ENCODE assay signal across 15 cellular contexts in the genomic region with DNA sequence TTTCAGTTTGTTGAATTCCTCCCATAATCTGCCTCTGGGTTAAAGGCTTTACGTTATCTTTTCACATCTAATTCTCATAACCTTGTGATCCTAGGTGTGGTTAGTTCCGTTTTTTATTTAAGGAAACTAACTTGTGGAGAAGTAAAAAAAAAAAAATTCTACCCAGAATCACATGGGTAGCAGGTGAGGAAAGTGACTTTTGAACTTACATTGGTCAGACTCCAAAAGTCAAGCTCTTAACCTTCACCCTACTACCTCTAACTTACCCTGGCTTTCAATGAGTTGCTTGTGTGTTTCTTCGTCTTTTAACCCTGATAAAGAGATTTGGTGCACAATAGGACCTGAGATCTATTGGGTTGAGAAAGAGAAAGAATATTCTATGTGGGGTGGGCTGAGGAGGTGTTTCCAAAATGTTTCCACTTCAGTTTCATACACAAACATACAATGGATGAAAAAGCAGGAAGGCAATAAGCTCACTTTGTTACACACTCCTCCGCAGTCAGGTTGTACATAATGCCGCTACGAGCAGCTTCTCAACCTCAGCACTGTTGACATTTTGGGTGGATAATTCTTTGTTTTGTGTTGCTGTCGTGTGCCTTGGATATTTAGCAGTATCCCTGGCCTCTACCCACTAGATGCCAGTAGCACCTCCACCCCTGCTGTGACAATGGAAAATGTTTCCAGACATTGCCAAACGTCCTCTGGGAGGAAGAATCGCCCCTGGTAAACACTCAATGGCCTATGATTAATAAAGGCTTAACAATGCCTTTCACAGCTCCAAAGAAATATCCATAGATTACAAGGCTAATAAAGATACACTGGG.
DNase-seq lines count a peak whose midpoint lies in the region; ATAC-seq, FAIRE-seq and TF ChIP-seq lines count a peak whose summit lies in the region.
"Had no signal": no experiment of that assay in that cellular context is flagged by ENCODE, and none has a peak within 500 bp of the region (broad histone marks: within the 10 kb centered on the region; RNA-seq: fewer than 3 reads in every experiment).

No MANE protein-coding gene starts in this region.

- WGBS in HepG2 (ENCODE audit: low lambda C conversion rate) = 6% methylated on average over 9 of the region's 9 CpGs
- WGBS in urinary bladder = 58% methylated on average over 9 of the region's 9 CpGs

- POLR2A ChIA-PET in activated B cell treated with CpG ODN at 0.5 μM for 24 hours (lab: Charles Lee) (interaction anchor here (0.7 to 1.3 kb wide), 5 partner anchors 10 to 64 kb away, joined by 3 to 4 read pairs (median 3); no protein-coding TSS in a partner anchor), HepG2 (lab: Yijun Ruan, JAX) (interaction anchor here (0.5 to 4.2 kb wide), 21 partner anchors 8 to 211 kb away, joined by 3 to 58 read pairs (median 4); a partner anchor contains a TSS)

- H3K4me3 ChIP-seq in HepG2 (replicated peaks in 1 of 3; ENCODE audit: insufficient read depth in 1 of 3, low read depth in 2 of 3, low read length in 3 of 3) (peak overlapping the region; percentile 26 to 52 (median 27)), urinary bladder (ENCODE audit: low read depth, low read length) (no peak overlapping the region)
- H3K4me3 ChIP-seq: tibial nerve had no signal

- no peaks in the 10 kb centered on the region for H3K9me3 ChIP-seq in HepG2 (ENCODE audit: low read length)
- H3K9me3 ChIP-seq: tibial nerve had no signal

- no peaks in the 10 kb centered on the region for H3K36me3 Mint-ChIP-seq in activated naive CD4-positive, alpha-beta T cell treated with anti-CD3 and anti-CD28 coated beads, Interleukin-2, amount 10 ng/mL, durations not matched to agents 7 days and 5 days
- H3K36me3 Mint-ChIP-seq in activated B cell treated with CpG ODN at 0.5 μM for 24 hours (ENCODE audit: low read depth) = no peaks in the 10 kb centered on the region
- H3K36me3 Mint-ChIP-seq in activated naive CD4-positive, alpha-beta T cell treated with anti-CD3 and anti-CD28 coated beads, Interleukin-2, amount 50 U/mL, for 72 hours = peaks cover 0 to 7% of the 10 kb centered on the region in 2 donors

- TF ChIP-seq POLR2A in HepG2 (IDR thresholded peaks at IDR 0.05; ENCODE audit: insufficient read depth in 1 of 2, low read depth in 2 of 2, low read length in 2 of 2) = no peak

- FAIRE-seq in HepG2 (lab: Jason Lieb, UNC) = peak; percentile 34

- no peaks in the 10 kb centered on the region for H3K27me3 ChIP-seq in HepG2 (ENCODE audit: control insufficient read depth in 1 of 2, insufficient read depth in 2 of 2, low read length in 2 of 2)
- H3K27me3 ChIP-seq: tibial nerve had no signal

- H3K4me1 Mint-ChIP-seq in activated naive CD4-positive, alpha-beta T cell treated with anti-CD3 and anti-CD28 coated beads, Interleukin-2, amount 10 ng/mL, durations not matched to agents 7 days and 5 days = peaks cover 19% of the 10 kb centered on the region
- peaks cover 28% of the 10 kb centered on the region for H3K4me1 Mint-ChIP-seq in activated B cell treated with CpG ODN at 0.5 μM for 24 hours

- in situ Hi-C loops in HepG2 (cut with HindIII; ENCODE audit: extremely low pct_ligation_motif_present, low pct_unique_long_range_greater_than_20kb) = no loop called here

- no peaks in the 10 kb centered on the region for H3K9me3 Mint-ChIP-seq in activated naive CD4-positive, alpha-beta T cell treated with anti-CD3 and anti-CD28 coated beads, Interleukin-2, amount 10 ng/mL, durations not matched to agents 7 days and 5 days
- no peaks in the 10 kb centered on the region for H3K9me3 Mint-ChIP-seq in activated B cell treated with CpG ODN at 0.5 μM for 24 hours
- peaks cover 0 to 5% of the 10 kb centered on the region in 2 donors for H3K9me3 Mint-ChIP-seq in activated naive CD4-positive, alpha-beta T cell treated with anti-CD3 and anti-CD28 coated beads, Interleukin-2, amount 50 U/mL, for 72 hours
- H3K9me3 Mint-ChIP-seq: activated T-cell treated with anti-CD3 and anti-CD28 coated beads, Interleukin-2, amount 50 U/mL, for 4 hours; nephron had no signal

- peak overlapping the region; percentile 72 for H3K4me2 ChIP-seq in HepG2 (ENCODE audit: low read depth, low read length)

- H3K4me1 ChIP-seq in HepG2 (ENCODE audit: insufficient read depth, low read length) (peaks cover 65% of the 10 kb centered on the region), urinary bladder (ENCODE audit: insufficient read depth) (no peaks in the 10 kb centered on the region)

- H3K9ac ChIP-seq in HepG2 (ENCODE audit: insufficient read depth, low read depth, low read length) = peak overlapping the region; percentile 60

- TF ChIP-seq RAD21 in HepG2 (CRISPR knock-in tag; IDR thresholded peaks at IDR 0.05) = peak; percentile 40

- no peak for ATAC-seq in activated B cell treated with CpG ODN at 0.5 μM for 24 hours (ENCODE audit: low read depth)
- peak; percentile 77 for ATAC-seq in HepG2
- ATAC-seq in GM21528 (IDR thresholded peaks at IDR 0.05; ENCODE audit: low FRiP score, unreplicated experiment) = no peak
- ATAC-seq in activated naive CD4-positive, alpha-beta T cell treated with anti-CD3 and anti-CD28 coated beads, Interleukin-2, amount 50 U/mL, for 72 hours = no peak
- ATAC-seq: activated T-cell treated with anti-CD3 and anti-CD28 coated beads, Interleukin-2, amount 50 U/mL, for 4 hours had no signal

- TF ChIP-seq EP300 in HepG2 (IDR thresholded peaks at IDR 0.05; ENCODE audit: low read depth in 2 of 2, low read length in 2 of 2) (peak in 1 of 2 experiments; percentile 82; a peak in 2 of 4 replicates), HepG2 (CRISPR knock-in tag; IDR thresholded peaks at IDR 0.05; ENCODE audit: borderline replicate concordance) (peak; percentile 13; the same call in 1 of the 2 replicates)

- H3K27ac Mint-ChIP-seq in activated naive CD4-positive, alpha-beta T cell treated with anti-CD3 and anti-CD28 coated beads, Interleukin-2, amount 10 ng/mL, durations not matched to agents 7 days and 5 days = peak overlapping the region; percentile 6
- H3K27ac Mint-ChIP-seq in activated B cell treated with CpG ODN at 0.5 μM for 24 hours = peak overlapping the region; percentile 70
- H3K27ac Mint-ChIP-seq in activated naive CD4-positive, alpha-beta T cell treated with anti-CD3 and anti-CD28 coated beads, Interleukin-2, amount 50 U/mL, for 72 hours = no peak overlapping the region
- H3K27ac Mint-ChIP-seq: nephron had no signal

- TF ChIP-seq CTCF in activated B cell treated with CpG ODN at 0.5 μM for 24 hours (IDR thresholded peaks at IDR 0.05) (no peak), HepG2 (CRISPR knock-in tag; IDR thresholded peaks at IDR 0.05) (peak; percentile 46)

- no peak for DNase-seq in activated naive CD4-positive, alpha-beta T cell treated with anti-CD3 and anti-CD28 coated beads, Interleukin-2, amount 10 ng/mL, durations not matched to agents 7 days and 5 days
- DNase-seq in activated naive CD4-positive, alpha-beta T cell treated with anti-CD3 and anti-CD28 coated beads, Interleukin-2, amount 50 U/mL, for 16 hours = no peak
- DNase-seq in activated B cell treated with CpG ODN at 0.5 μM for 24 hours (no peak), HepG2 (ENCODE audit: low spot score) (peak; percentile 56), NCI-H526 (lab: John Stamatoyannopoulos, UW) (no peak)
- DNase-seq in activated naive CD4-positive, alpha-beta T cell treated with anti-CD3 and anti-CD28 coated beads, Interleukin-2, amount 50 U/mL, for 72 hours (ENCODE audit: low spot score in 2 of 2) = no peak
- DNase-seq: activated T-cell treated with anti-CD3 and anti-CD28 coated beads, Interleukin-2, amount 50 U/mL, for 4 hours; caudate nucleus; head of caudate nucleus; NCI-H69; T1000 had no signal

- H3K27me3 Mint-ChIP-seq in activated naive CD4-positive, alpha-beta T cell treated with anti-CD3 and anti-CD28 coated beads, Interleukin-2, amount 10 ng/mL, durations not matched to agents 7 days and 5 days = no peaks in the 10 kb centered on the region
- H3K27me3 Mint-ChIP-seq in activated B cell treated with CpG ODN at 0.5 μM for 24 hours = no peaks in the 10 kb centered on the region

- BruUV-seq in HepG2 (replicated peaks; lab: Mats Ljungman, UMichigan) = no TSS peak

- H2AFZ ChIP-seq in HepG2 (ENCODE audit: low read length) = peak overlapping the region; percentile 42

- CTCF ChIA-PET in activated naive CD4-positive, alpha-beta T cell treated with anti-CD3 and anti-CD28 coated beads, Interleukin-2, amount 10 ng/mL, durations not matched to agents 7 days and 5 days (lab: Charles Lee) = interaction anchor here (1.4 to 1.6 kb wide), 2 partner anchors 9 to 13 kb away, joined by 3 read pairs; no protein-coding TSS in a partner anchor
- CTCF ChIA-PET in activated B cell treated with CpG ODN at 0.5 μM for 24 hours (lab: Charles Lee) (interaction anchor here (1.1 kb wide), 3 partner anchors 19 to 129 kb away, joined by 3 to 6 read pairs (median 3); no protein-coding TSS in a partner anchor), HepG2 (lab: Yijun Ruan, JAX; ENCODE audit: low intra/inter-chr PET ratio, low total read pairs) (interaction anchor here (0.6 kb wide), 1 partner anchor 342 kb away, joined by 3 read pairs; no protein-coding TSS in a partner anchor)

- H3K36me3 ChIP-seq in HepG2 (replicated peaks in 1 of 2; ENCODE audit: control insufficient read depth in 1 of 2, insufficient read depth in 2 of 2, low read length in 2 of 2) (no peaks in the 10 kb centered on the region), urinary bladder (ENCODE audit: insufficient read depth) (no peaks in the 10 kb centered on the region)
- H3K36me3 ChIP-seq: tibial nerve had no signal

- no peaks in the 10 kb centered on the region for H4K20me1 ChIP-seq in HepG2 (ENCODE audit: insufficient read depth, low read length)

- H3K27ac ChIP-seq in HepG2 (ENCODE audit: extremely low read length, insufficient read depth, low read length) (peak overlapping the region; percentile 72), urinary bladder (ENCODE audit: low read depth) (peak overlapping the region; percentile 64)
- H3K27ac ChIP-seq: tibial nerve had no signal

- intact Hi-C loops in activated B cell treated with CpG ODN at 0.5 μM for 24 hours (cut with micrococcal nuclease) = loop anchor here (5.0 kb wide), 1 partner anchor 41 kb away; no protein-coding TSS in a partner anchor
- intact Hi-C loops in HepG2 (cut with micrococcal nuclease; ENCODE audit: unreplicated experiment) = loop anchor here (5.0 kb wide), 3 partner anchors 49 to 131 kb away; no protein-coding TSS in a partner anchor

- no peaks in the 10 kb centered on the region for H3K79me2 ChIP-seq in HepG2 (ENCODE audit: insufficient read depth, low read length)

- no peak overlapping the region for H3K4me3 Mint-ChIP-seq in activated naive CD4-positive, alpha-beta T cell treated with anti-CD3 and anti-CD28 coated beads, Interleukin-2, amount 10 ng/mL, durations not matched to agents 7 days and 5 days
- H3K4me3 Mint-ChIP-seq in activated B cell treated with CpG ODN at 0.5 μM for 24 hours = peak overlapping the region; percentile 5
- H3K4me3 Mint-ChIP-seq: activated T-cell treated with anti-CD3 and anti-CD28 coated beads, Interleukin-2, amount 50 U/mL, for 4 hours; nephron had no signal

TF ChIP-seq in HepG2, 621 proteins besides CTCF, POLR2A, EP300 and RAD21 (continues in another document):
- no peak for TF ChIP-seq ZNF720 (CRISPR knock-in tag; IDR thresholded peaks at IDR 0.05)
- peak; percentile 31; the same call in 1 of the 2 replicates for TF ChIP-seq ARHGAP35 (CRISPR knock-in tag; IDR thresholded peaks at IDR 0.05; ENCODE audit: borderline replicate concordance)
- TF ChIP-seq ATF7-NPFF (CRISPR knock-in tag; IDR thresholded peaks at IDR 0.05; ENCODE audit: low read depth) = no peak; the same call in 1 of the 2 replicates

Comparison
In these comparisons a context has a peak if more than half of its experiments do, and no peak if none do; other contexts are left out.
1. H3K27ac Mint-ChIP-seq: peak in activated naive CD4-positive, alpha-beta T cell treated with anti-CD3 and anti-CD28 coated beads, Interleukin-2, amount 10 ng/mL, durations not matched to agents 7 days and 5 days (single experiment) and activated B cell treated with CpG ODN at 0.5 μM for 24 hours (single experiment); none in activated naive CD4-positive, alpha-beta T cell treated with anti-CD3 and anti-CD28 coated beads, Interleukin-2, amount 50 U/mL, for 72 hours (0 of 2).